ENCODE assay signal across 8 cellular contexts in genomic region chr1:154973344-154974085, GRCh38. TPM values are rescaled to one million over a fixed set of nuclear protein-coding genes. Genes with fewer than 3 reads are reported as not detected.
DNase-seq lines count a peak whose midpoint lies in the region; ATAC-seq and TF ChIP-seq lines count a peak whose summit lies in the region.

No MANE protein-coding gene starts in this region.

- H3K27me3 ChIP-seq in esophagus (ENCODE audit: control insufficient read depth in 1 of 2, insufficient read depth in 2 of 2, low read length in 2 of 2) = no peaks in the 10 kb centered on the region

- no peaks in the 10 kb centered on the region for H3K9me3 ChIP-seq in esophagus (ENCODE audit: control insufficient read depth in 2 of 2, insufficient read depth in 1 of 2, low read depth in 1 of 2, low read length in 1 of 2)

- H3K4me1 ChIP-seq in esophagus (ENCODE audit: control insufficient read depth in 2 of 2, insufficient read depth in 2 of 2, low read length in 1 of 2) = peaks cover 15 to 29% of the 10 kb centered on the region in 2 donors

- ATAC-seq in GM18517 (IDR thresholded peaks at IDR 0.05; ENCODE audit: unreplicated experiment) = no peak

- in situ Hi-C loops in KBM-7 (cut with MboI; ENCODE audit: low pct_unique_long_range_greater_than_20kb, low sequenced_read_pairs) = no loop called here

- H3K36me3 ChIP-seq in esophagus (ENCODE audit: control insufficient read depth in 2 of 2, insufficient read depth in 2 of 2, low read length in 1 of 2) = peaks cover 2 to 5% of the 10 kb centered on the region in 2 donors

- DNase-seq in KBM-7 = peak; percentile 93
- DNase-seq in OCI-M2 (lab: John Stamatoyannopoulos, UW; ENCODE audit: unreplicated experiment) = peak; percentile 79
- DNase-seq in activated T-cell treated with anti-CD3 and anti-CD28 coated beads for 48 hours (ENCODE audit: low read depth) = peak; percentile 90
- peak; percentile 97 for DNase-seq in mucosa of gallbladder (ENCODE audit: low spot score)
- DNase-seq in stimulated activated CD8-positive, alpha-beta memory T cell treated with anti-CD3 and anti-CD28 coated beads, Interleukin-4, amount 100 ng/mL, for 1 hour (ENCODE audit: low read depth in 2 of 2, low spot score in 1 of 2) = peak; percentile 78

- H3K4me3 ChIP-seq in esophagus (ENCODE audit: low read depth in 1 of 2, low read length in 2 of 2) = peak overlapping the region; percentile 65 to 86

- peak; percentile 38 for TF ChIP-seq POLR2A in GM15510 (IDR thresholded peaks at IDR 0.05; ENCODE audit: borderline replicate concordance, extremely low read depth, insufficient read length)

- 0 to 5% methylated on average over 26 to 35 of the region's 35 CpGs for WGBS in esophagus, 2 donors

- peak overlapping the region; percentile 98 to 100 for H3K27ac ChIP-seq in esophagus (ENCODE audit: low read depth in 2 of 2, low read length in 1 of 2)

RNA-seq across cellular contexts. Expression of gene CKS1B, which starts 1.0 kb away (rescaled TPM):
- polyA plus RNA-seq in esophagus = 10 to 100 TPM in 1 of 2 donors, 1 to 10 TPM in 1; 8.9 to 74.3 TPM
- total RNA-seq in mucosa of gallbladder = 27.1 TPM

RNA-seq across cellular contexts. Expression of gene SHC1, which starts 3.0 kb away (rescaled TPM):
- 10 to 100 TPM; 28.8 to 38.8 TPM for polyA plus RNA-seq in esophagus
- 123 TPM for total RNA-seq in mucosa of gallbladder

RNA-seq across cellular contexts. Expression of gene FLAD1, which starts 9.6 kb away (rescaled TPM):
- polyA plus RNA-seq in esophagus = 10 to 100 TPM; 27.1 TPM
- 37.9 TPM for total RNA-seq in mucosa of gallbladder

RNA-seq across cellular contexts. Expression of gene PYGO2, which starts 11.9 kb away (rescaled TPM):
- 10 to 100 TPM; 14.3 to 15.8 TPM for polyA plus RNA-seq in esophagus
- total RNA-seq in mucosa of gallbladder = 54.5 TPM

RNA-seq across cellular contexts. Expression of gene PBXIP1, which starts 17.6 kb away (rescaled TPM):
- 10 to 100 TPM; 18.3 to 25.7 TPM for polyA plus RNA-seq in esophagus
- total RNA-seq in mucosa of gallbladder = 208 TPM
